Comparison of ENCODE assay signal across 22 cellular contexts in genomic region chr11:101011881-101012280, GRCh38.
"Had no signal": no experiment of that assay in that cellular context is flagged by ENCODE, and none has a peak within 500 bp of the region (broad histone marks: within the 10 kb centered on the region; RNA-seq: fewer than 3 reads in every experiment).

No MANE protein-coding gene starts in this region.

- H3K27ac ChIP-seq: RWPE1 had no signal

- FAIRE-seq: HepG2 had no signal

- ATAC-seq: HepG2, Panc1, PC-3, SK-N-SH treated with all-trans-retinoic acid at 6 μM for 48 hours had no signal

- DNase-seq: IMR-90; Karpas-422; KG1; NCI-H1092; NCI-H1105 treated with DMSO at 0.1 percent for 48 hours; NCI-H1417 treated with DMSO at 0.1 percent for 48 hours; NCI-H146; NCI-H1694 treated with DMSO at 0.1 percent for 48 hours; NCI-H1930; NCI-H2081; NCI-H2107; NCI-H2227 treated with DMSO at 0.1 percent for 48 hours; NCI-H524; NCI-H69; NCI-H774; NK-92 treated with Interleukin-12 subunit alpha and Interleukin-12 subunit beta, amount 100 ng/mL, for 24 hours; PC-3; SHP77 had no signal
